15 cellular contexts compared by ENCODE assay signal in genomic region chrX:69161371-69161770, GRCh38. TPM values are rescaled to one million over a fixed set of nuclear protein-coding genes. Genes with fewer than 3 reads are reported as not detected.
A peak's percentile ranks its signal among the peaks of the same experiment; 100 is the strongest.
DNase-seq lines count a peak whose midpoint lies in the region; ATAC-seq, FAIRE-seq and TF ChIP-seq lines count a peak whose summit lies in the region.
"Had no signal": no experiment of that assay in that cellular context is flagged by ENCODE, and none has a peak within 500 bp of the region (broad histone marks: within the 10 kb centered on the region; RNA-seq: fewer than 3 reads in every experiment).

No MANE protein-coding gene starts in this region.

- H3K4me1 Mint-ChIP-seq in glutamatergic neuron (ENCODE audit: low read depth, unreplicated experiment): peaks cover 16% of the 10 kb centered on the region
- peaks cover 17% of the 10 kb centered on the region for H3K4me1 Mint-ChIP-seq in osteocyte (ENCODE audit: unreplicated experiment)

- BruUV-seq in HepG2 (replicated peaks; lab: Mats Ljungman, UMichigan): no TSS peak

- CTCF ChIA-PET in HepG2 (lab: Yijun Ruan, JAX; ENCODE audit: low intra/inter-chr PET ratio, low total read pairs): no interaction called here

- H3K9me3 Mint-ChIP-seq in glutamatergic neuron (ENCODE audit: unreplicated experiment) (peaks cover 3% of the 10 kb centered on the region), osteocyte (ENCODE audit: unreplicated experiment) (peaks cover 5% of the 10 kb centered on the region)
- H3K9me3 Mint-ChIP-seq: CD4-positive, alpha-beta T cell; GM23338 had no signal

- POLR2A ChIA-PET in HepG2 (lab: Yijun Ruan, JAX): no interaction called here

- in situ Hi-C loops in HepG2 (cut with HindIII; ENCODE audit: extremely low pct_ligation_motif_present, low pct_unique_long_range_greater_than_20kb): no loop called here

- no peak overlapping the region for H3K27ac ChIP-seq in right cardiac atrium (ENCODE audit: low read length)
- no peak overlapping the region for H3K27ac ChIP-seq in HepG2 (ENCODE audit: extremely low read length, insufficient read depth, low read length)

- H3K4me3 ChIP-seq in right cardiac atrium (ENCODE audit: low read length) (no peak overlapping the region), HepG2 (replicated peaks in 1 of 3; ENCODE audit: insufficient read depth in 1 of 3, low read depth in 2 of 3, low read length in 3 of 3) (no peak overlapping the region)
- H3K4me3 ChIP-seq: GM12878, GM23338 had no signal

- H3K4me3 Mint-ChIP-seq in glutamatergic neuron (ENCODE audit: unreplicated experiment) (peak overlapping the region; percentile 55), osteocyte (ENCODE audit: unreplicated experiment) (no peak overlapping the region)
- H3K4me3 Mint-ChIP-seq: B cell; CD4-positive, alpha-beta T cell; GM23338 had no signal

- H3K36me3 ChIP-seq in HepG2 (replicated peaks in 1 of 2; ENCODE audit: control insufficient read depth in 1 of 2, insufficient read depth in 2 of 2, low read length in 2 of 2): no peaks in the 10 kb centered on the region

- no peak overlapping the region for H3K4me2 ChIP-seq in HepG2 (ENCODE audit: low read depth, low read length)
- H3K4me2 ChIP-seq: GM23338 had no signal

- H3K4me1 ChIP-seq in right cardiac atrium (ENCODE audit: control insufficient read depth, insufficient read depth, low read length) (peaks cover 4% of the 10 kb centered on the region), HepG2 (ENCODE audit: insufficient read depth, low read length) (no peaks in the 10 kb centered on the region)

- ATAC-seq in right cardiac atrium (no peak), HepG2 (no peak), GM18907 (IDR thresholded peaks at IDR 0.05; ENCODE audit: unreplicated experiment) (no peak)
- ATAC-seq: GM12878, GM23338 had no signal

- TF ChIP-seq POLR2A in HepG2 (IDR thresholded peaks at IDR 0.05; ENCODE audit: insufficient read depth in 1 of 2, low read depth in 2 of 2, low read length in 2 of 2): no peak

- TF ChIP-seq EP300 in HepG2 (IDR thresholded peaks at IDR 0.05; ENCODE audit: low read depth in 2 of 2, low read length in 2 of 2): no peak
- TF ChIP-seq EP300 in HepG2 (CRISPR knock-in tag; IDR thresholded peaks at IDR 0.05; ENCODE audit: borderline replicate concordance): no peak

- no peak for FAIRE-seq in HepG2 (lab: Jason Lieb, UNC)
- FAIRE-seq: GM12878 had no signal

- TF ChIP-seq RAD21 in HepG2 (CRISPR knock-in tag; IDR thresholded peaks at IDR 0.05): no peak

- no peaks in the 10 kb centered on the region for H3K27me3 ChIP-seq in right cardiac atrium (ENCODE audit: control insufficient read depth, insufficient read depth)
- no peaks in the 10 kb centered on the region for H3K27me3 ChIP-seq in HepG2 (ENCODE audit: control insufficient read depth in 1 of 2, insufficient read depth in 2 of 2, low read length in 2 of 2)

- no peak overlapping the region for H3K27ac Mint-ChIP-seq in glutamatergic neuron (ENCODE audit: unreplicated experiment)
- H3K27ac Mint-ChIP-seq in osteocyte (ENCODE audit: unreplicated experiment): no peak overlapping the region
- H3K27ac Mint-ChIP-seq: B cell, GM23338 had no signal

- H4K20me1 ChIP-seq in HepG2 (ENCODE audit: insufficient read depth, low read length): no peaks in the 10 kb centered on the region

- intact Hi-C loops in cardiac septum (cut with DNase I): loop anchor here (10.0 kb wide), 1 partner anchor 223 kb away; no protein-coding TSS in a partner anchor
- intact Hi-C loops in right cardiac atrium (cut with DNase I): loop anchor here in 1 of 4 donors (5.0 kb wide), 1 partner anchor 339 kb away; no protein-coding TSS in a partner anchor
- intact Hi-C loops in HepG2 (cut with micrococcal nuclease; ENCODE audit: unreplicated experiment): no loop called here

- no peak overlapping the region for H2AFZ ChIP-seq in HepG2 (ENCODE audit: low read length)
- H2AFZ ChIP-seq: GM23338 had no signal

- H3K79me2 ChIP-seq in HepG2 (ENCODE audit: insufficient read depth, low read length): no peaks in the 10 kb centered on the region

- H3K36me3 Mint-ChIP-seq in glutamatergic neuron (ENCODE audit: unreplicated experiment) (peaks cover 18% of the 10 kb centered on the region), osteocyte (ENCODE audit: unreplicated experiment) (peaks cover 14% of the 10 kb centered on the region)

- no peaks in the 10 kb centered on the region for H3K27me3 Mint-ChIP-seq in glutamatergic neuron (ENCODE audit: unreplicated experiment)
- H3K27me3 Mint-ChIP-seq in osteocyte (ENCODE audit: unreplicated experiment): no peaks in the 10 kb centered on the region
- H3K27me3 Mint-ChIP-seq: B cell; CD4-positive, alpha-beta T cell had no signal

- H3K9me3 ChIP-seq in right cardiac atrium (ENCODE audit: control insufficient read depth, low read length) (no peaks in the 10 kb centered on the region), HepG2 (ENCODE audit: low read length) (no peaks in the 10 kb centered on the region)

- TF ChIP-seq CTCF in glutamatergic neuron (IDR thresholded peaks at IDR 0.05; ENCODE audit: partially characterized antibody, unreplicated experiment) (no peak), osteocyte (IDR thresholded peaks at IDR 0.05) (no peak), HepG2 (CRISPR knock-in tag; IDR thresholded peaks at IDR 0.05) (no peak)

- 86% methylated on average over 10 of the region's 10 CpGs for WGBS in right cardiac atrium
- 100% methylated on average over 2 of the region's 10 CpGs for WGBS in HepG2 (ENCODE audit: low lambda C conversion rate)

- peak; percentile 27 for DNase-seq in cardiac septum (ENCODE audit: low spot score)
- no peak for DNase-seq in right cardiac atrium
- DNase-seq in glutamatergic neuron: no peak
- peak; percentile 56 for DNase-seq in osteocyte (ENCODE audit: extremely low spot score, unreplicated experiment)
- DNase-seq in HepG2 (ENCODE audit: low spot score): no peak
- no peak for DNase-seq in NCI-H1417 (lab: John Stamatoyannopoulos, UW)
- DNase-seq: ACHN; C1 segment of cervical spinal cord; CD4-positive, alpha-beta T cell; DMS79; H7 had no signal

- H3K9ac ChIP-seq in HepG2 (ENCODE audit: insufficient read depth, low read depth, low read length): no peak overlapping the region

TF ChIP-seq in HepG2, 621 proteins besides CTCF, POLR2A, EP300 and RAD21 (continues in another document):
- no peak for TF ChIP-seq HNF1A (IDR thresholded peaks at IDR 0.05; ENCODE audit: low read depth)
- TF ChIP-seq HNF1A (CRISPR knock-in tag; IDR thresholded peaks at IDR 0.05; ENCODE audit: borderline replicate concordance): no peak

RNA-seq across cellular contexts. Expression of gene PJA1, which starts 3.9 kb away (rescaled TPM):
- total RNA-seq in cardiac septum (18.8 TPM), right cardiac atrium (10 to 100 TPM; 14.1 to 20.8 (median 18.5) TPM), glutamatergic neuron (ENCODE audit: unreplicated experiment) (54.9 TPM), osteocyte (27.8 and 29.7 TPM in 2 replicates), HepG2 (2016; rRNA removed; fragmentation: Illumina TruSeq; extraction: Trizol) (9.6 and 12.3 TPM in 2 replicates)
- polyA plus RNA-seq in right cardiac atrium (12.3 TPM), HepG2 (2011; rRNA removed) (3.6 TPM in 2 replicates)
- 1.0 and 1.2 TPM in 2 replicates for total RNA-seq in HepG2 (2016; cell fraction: cytosol; rRNA removed; fragmentation: Illumina TruSeq; extraction: Trizol; ENCODE audit: low read depth)
- 10.5 and 12.4 TPM in 2 replicates for total RNA-seq in HepG2 (2016; cell fraction: insoluble cytoplasmic fraction; rRNA removed; fragmentation: Illumina TruSeq; extraction: Trizol)
- 2.5 and 3.0 TPM in 2 replicates for total RNA-seq in HepG2 (2016; cell fraction: membrane; rRNA removed; fragmentation: Illumina TruSeq; extraction: Trizol)
- 4.6 and 5.0 TPM in 2 replicates for total RNA-seq in HepG2 (2016; cell fraction: nucleus; rRNA removed; fragmentation: Illumina TruSeq; extraction: Trizol)
- 4.5 and 4.9 TPM in 2 replicates for polyA plus RNA-seq in HepG2 (2011; cell fraction: cytosol; rRNA removed)
- polyA plus RNA-seq in HepG2 (2011; cell fraction: nucleus; rRNA removed): 3.2 and 3.7 TPM in 2 replicates
- polyA plus RNA-seq in HepG2 (2012): 8.8 and 10.8 TPM in 2 replicates
- 0.54 and 0.96 TPM in 2 replicates for polyA plus RNA-seq in HepG2 (2016; cell fraction: cytosol; fragmentation: Illumina TruSeq; extraction: Trizol; ENCODE audit: low read depth)
- polyA plus RNA-seq in HepG2 (2016; cell fraction: insoluble cytoplasmic fraction; fragmentation: Illumina TruSeq; extraction: Trizol; ENCODE audit: low read depth): 11.3 and 12.0 TPM in 2 replicates
- polyA plus RNA-seq in HepG2 (2016; cell fraction: membrane; fragmentation: Illumina TruSeq; extraction: Trizol; ENCODE audit: low read depth): 1.1 and 2.4 TPM in 2 replicates
- 4.4 and 6.3 TPM in 2 replicates for polyA plus RNA-seq in HepG2 (2016; cell fraction: nucleus; fragmentation: Illumina TruSeq; extraction: Trizol; ENCODE audit: insufficient read depth, low read depth)
- 5.4 and 8.2 TPM in 2 replicates for polyA minus RNA-seq in HepG2 (2011; rRNA and poly(A)+ RNA removed; ENCODE audit: low replicate concordance)
- polyA minus RNA-seq in HepG2 (2011; cell fraction: cytosol; rRNA and poly(A)+ RNA removed): 2.1 and 3.8 TPM in 2 replicates
- 1.6 and 1.8 TPM in 2 replicates for polyA minus RNA-seq in HepG2 (2011; cell fraction: nucleus; rRNA and poly(A)+ RNA removed)

Comparison
In these comparisons a context has a peak if more than half of its experiments do, and no peak if none do; other contexts are left out.
1. DNase-seq: peak in cardiac septum (single experiment) and osteocyte (single experiment); none in right cardiac atrium (0 of 3), glutamatergic neuron (single experiment), HepG2 (single experiment) and NCI-H1417 (0 of 3).